36 cellular contexts compared by ENCODE assay signal in genomic region chr4:188106454-188106853, GRCh38. TPM values are rescaled to one million over a fixed set of nuclear protein-coding genes. Genes with fewer than 3 reads are reported as not detected.
"Had no signal": no experiment of that assay in that cellular context is flagged by ENCODE, and none has a peak within 500 bp of the region (broad histone marks: within the 10 kb centered on the region; RNA-seq: fewer than 3 reads in every experiment).

No MANE protein-coding gene starts in this region.

- H3K27me3 ChIP-seq: ascending aorta, brain microvascular endothelial cell, colonic mucosa, dorsolateral prefrontal cortex, esophagus muscularis mucosa, sigmoid colon, vagina had no signal

- DNase-seq: activated CD4-positive, alpha-beta T cell treated with anti-CD3 and anti-CD28 coated beads for 1 hour; activated CD4-positive, alpha-beta T cell treated with anti-CD3 and anti-CD28 coated beads, Interleukin-2, amount 50 U/mL, for 1 hour; activated CD8-positive, alpha-beta T cell treated with anti-CD3 and anti-CD28 coated beads, Interleukin-2, amount 10 ng/mL, durations not matched to agents 7 days and 5 days; activated gamma-delta T cell; activated naive CD4-positive, alpha-beta T cell treated with anti-CD3 and anti-CD28 coated beads, Interleukin-2, amount 50 U/mL, for 16 hours; brain microvascular endothelial cell; central memory CD4-positive, alpha-beta T cell; colonic mucosa; dorsolateral prefrontal cortex; glutamatergic neuron; hypothalamus; islet precursor cell; left colon; naive B cell; sigmoid colon; stimulated activated CD4-positive, alpha-beta T cell treated with anti-CD3 and anti-CD28 coated beads, Interleukin-15, amount 100 ng/mL, for 24 hours; stimulated activated CD4-positive, alpha-beta T cell treated with anti-CD3 and anti-CD28 coated beads, Interleukin-2, amount 100 ng/mL, for 48 hours; stimulated activated CD8-positive, alpha-beta memory T cell treated with anti-CD3 and anti-CD28 coated beads, Interleukin-4, amount 100 ng/mL, for 48 hours; stimulated activated naive B cell treated with anti-CD40 and anti-IgM and Interleukin-4, amounts not matched to agents 10 μg/mL and 1 μg/mL and 100 μg/mL, for 72 hours; WERI-Rb-1 had no signal

- H3K27ac ChIP-seq: ascending aorta, brain microvascular endothelial cell, colonic mucosa, dorsolateral prefrontal cortex, esophagus muscularis mucosa, sigmoid colon, vagina, WERI-Rb-1 had no signal

- H3K36me3 Mint-ChIP-seq: memory B cell; naive B cell; stimulated activated naive B cell treated with anti-CD40 and anti-IgM and Interleukin-4, amounts not matched to agents 10 μg/mL and 1 μg/mL and 100 μg/mL, for 72 hours had no signal

- ATAC-seq: activated CD8-positive, alpha-beta T cell treated with anti-CD3 and anti-CD28 coated beads, Interleukin-2, amount 10 ng/mL, durations not matched to agents 7 days and 5 days; left colon; stimulated activated naive B cell treated with anti-CD40 and anti-IgM and Interleukin-4, amounts not matched to agents 10 μg/mL and 1 μg/mL and 100 μg/mL, for 72 hours had no signal

- H3K9me3 ChIP-seq: ascending aorta, colonic mucosa, esophagus muscularis mucosa, vagina had no signal

- H3K27ac Mint-ChIP-seq: activated CD8-positive, alpha-beta T cell treated with anti-CD3 and anti-CD28 coated beads, Interleukin-2, amount 10 ng/mL, durations not matched to agents 7 days and 5 days; activated T-helper 1 cell treated with anti-CD3 and anti-CD28 coated beads, Interleukin-12 subunit alpha, Interleukin-12 subunit beta, Interleukin-2, Interleukin-4 antibody, amounts not matched to agents 30 ng/mL and 10 ng/mL and 1 ng/mL, durations not matched to agents 14 hours and 24 hours and 36 hours; memory B cell; naive B cell; stimulated activated naive B cell treated with anti-CD40 and anti-IgM and Interleukin-4, amounts not matched to agents 10 μg/mL and 1 μg/mL and 100 μg/mL, for 72 hours; type B pancreatic cell had no signal

- H3K4me3 ChIP-seq: ascending aorta, colonic mucosa, dorsolateral prefrontal cortex, esophagus muscularis mucosa, sigmoid colon, smooth muscle cell, vagina had no signal

- H3K36me3 ChIP-seq: ascending aorta, brain microvascular endothelial cell, colonic mucosa, esophagus muscularis mucosa, sigmoid colon, vagina, WERI-Rb-1 had no signal

- H3K4me3 Mint-ChIP-seq: activated CD8-positive, alpha-beta T cell treated with anti-CD3 and anti-CD28 coated beads, Interleukin-2, amount 10 ng/mL, durations not matched to agents 7 days and 5 days; activated T-helper 1 cell treated with anti-CD3 and anti-CD28 coated beads, Interleukin-12 subunit alpha, Interleukin-12 subunit beta, Interleukin-2, Interleukin-4 antibody, amounts not matched to agents 30 ng/mL and 10 ng/mL and 1 ng/mL, durations not matched to agents 14 hours and 24 hours and 36 hours; memory B cell; naive B cell; stimulated activated naive B cell treated with anti-CD40 and anti-IgM and Interleukin-4, amounts not matched to agents 10 μg/mL and 1 μg/mL and 100 μg/mL, for 72 hours; type B pancreatic cell had no signal

- H3K4me1 ChIP-seq: ascending aorta, colonic mucosa, esophagus muscularis mucosa, sigmoid colon, vagina had no signal

- H3K4me1 Mint-ChIP-seq: memory B cell; naive B cell; stimulated activated naive B cell treated with anti-CD40 and anti-IgM and Interleukin-4, amounts not matched to agents 10 μg/mL and 1 μg/mL and 100 μg/mL, for 72 hours had no signal

- H3K27me3 Mint-ChIP-seq: memory B cell; naive B cell; stimulated activated naive B cell treated with anti-CD40 and anti-IgM and Interleukin-4, amounts not matched to agents 10 μg/mL and 1 μg/mL and 100 μg/mL, for 72 hours; type B pancreatic cell had no signal

RNA-seq across cellular contexts. Expression of gene TRIML2, which starts 2.9 kb away (rescaled TPM):
- total RNA-seq: activated CD8-positive, alpha-beta T cell treated with anti-CD3 and anti-CD28 coated beads, Interleukin-2, amount 10 ng/mL, durations not matched to agents 7 days and 5 days; activated T-helper 1 cell treated with anti-CD3 and anti-CD28 coated beads, Interleukin-12 subunit alpha, Interleukin-12 subunit beta, Interleukin-2, Interleukin-4 antibody, amounts not matched to agents 30 ng/mL and 10 ng/mL and 1 ng/mL, durations not matched to agents 14 hours and 24 hours and 36 hours; ascending aorta; frontal cortex; left colon; lower leg skin; omental fat pad; posterior vena cava; renal cortical epithelial cell; sigmoid colon; temporal lobe; vagina had no signal
- polyA plus RNA-seq: neural cell, sigmoid colon had no signal

RNA-seq across cellular contexts. Expression of gene TRIML1, which starts 32.8 kb away (rescaled TPM):
- total RNA-seq: activated CD8-positive, alpha-beta T cell treated with anti-CD3 and anti-CD28 coated beads, Interleukin-2, amount 10 ng/mL, durations not matched to agents 7 days and 5 days; activated T-helper 1 cell treated with anti-CD3 and anti-CD28 coated beads, Interleukin-12 subunit alpha, Interleukin-12 subunit beta, Interleukin-2, Interleukin-4 antibody, amounts not matched to agents 30 ng/mL and 10 ng/mL and 1 ng/mL, durations not matched to agents 14 hours and 24 hours and 36 hours; ascending aorta; colonic mucosa; dorsolateral prefrontal cortex; esophagus muscularis mucosa; frontal cortex; left colon; lower leg skin; mucosa of gallbladder; omental fat pad; posterior vena cava; renal cortical epithelial cell; sigmoid colon; smooth muscle cell; temporal lobe; vagina had no signal
- polyA plus RNA-seq: adipose tissue, neural cell, sigmoid colon, smooth muscle cell had no signal
